8 cellular contexts compared by ENCODE assay signal in the genomic region with DNA sequence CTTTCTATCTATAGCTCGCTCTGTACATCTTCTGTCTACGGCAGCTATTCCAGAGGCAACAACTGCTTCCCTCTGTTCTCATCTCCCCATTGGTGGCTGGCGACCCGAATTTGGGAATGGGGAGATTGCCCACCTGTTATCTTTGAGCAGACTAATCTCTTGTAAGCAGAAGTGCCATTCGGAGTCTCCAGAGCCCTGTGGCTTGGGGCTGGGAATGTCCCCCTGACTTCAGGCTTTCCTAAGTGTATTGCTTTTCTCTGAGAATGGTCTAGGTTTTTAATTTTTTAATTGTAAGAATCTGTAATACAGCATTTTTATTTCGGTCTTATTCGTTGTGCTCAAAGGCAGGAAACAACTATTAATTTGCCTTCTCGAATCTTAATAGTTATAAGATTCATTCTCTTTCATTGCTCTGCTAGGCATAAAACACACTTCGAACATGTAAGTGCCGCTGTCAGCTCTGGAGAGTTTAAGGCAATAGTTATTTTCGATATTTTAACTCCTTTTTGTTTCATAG. TPM values are rescaled to one million over a fixed set of nuclear protein-coding genes. Genes with fewer than 3 reads are reported as not detected.
DNase-seq lines count a peak whose midpoint lies in the region; ATAC-seq and TF ChIP-seq lines count a peak whose summit lies in the region.

No MANE protein-coding gene starts in this region.

- CTCF ChIA-PET in CD8-positive, alpha-beta T cell (lab: Charles Lee): interaction anchor here (1.3 kb wide), 1 partner anchor 22 kb away, joined by 3 read pairs; no protein-coding TSS in a partner anchor

- no peak for ATAC-seq in CD8-positive, alpha-beta T cell
- ATAC-seq in GM21528 (IDR thresholded peaks at IDR 0.05; ENCODE audit: low FRiP score, unreplicated experiment) (peak; percentile 8), HG03439 (IDR thresholded peaks at IDR 0.05; ENCODE audit: unreplicated experiment) (no peak)

- H3K9me3 ChIP-seq in CD8-positive, alpha-beta T cell (ENCODE audit: low read length): no peaks in the 10 kb centered on the region
- H3K9me3 ChIP-seq in mononuclear cell (ENCODE audit: low read depth, low read length): no peaks in the 10 kb centered on the region

- no peaks in the 10 kb centered on the region for H3K27me3 ChIP-seq in CD8-positive, alpha-beta T cell (ENCODE audit: insufficient read depth, low read length)
- no peaks in the 10 kb centered on the region for H3K27me3 ChIP-seq in mononuclear cell (ENCODE audit: insufficient read depth, low read length)

- no peak for TF ChIP-seq CTCF in CD8-positive, alpha-beta T cell (IDR thresholded peaks at IDR 0.05)
- TF ChIP-seq CTCF in coronary artery (IDR thresholded peaks at IDR 0.05) (no peak), GM13977 (IDR thresholded peaks at IDR 0.05; ENCODE audit: extremely low read depth, insufficient read depth, missing control alignments) (no peak)

- H3K27ac Mint-ChIP-seq in CD8-positive, alpha-beta T cell: peak overlapping the region; percentile 94

- no peaks in the 10 kb centered on the region for H3K27me3 Mint-ChIP-seq in CD8-positive, alpha-beta T cell (ENCODE audit: low read depth)

- in situ Hi-C loops in GM13977 (cut with MboI; ENCODE audit: low pct_unique_long_range_greater_than_20kb, low sequenced_read_pairs, unreplicated experiment): no loop called here

- H3K4me3 Mint-ChIP-seq in CD8-positive, alpha-beta T cell: peak overlapping the region; percentile 95

- H3K4me1 Mint-ChIP-seq in CD8-positive, alpha-beta T cell (ENCODE audit: low read depth): peaks cover 42% of the 10 kb centered on the region

- POLR2A ChIA-PET in CD8-positive, alpha-beta T cell (lab: Charles Lee): interaction anchor here (1.1 to 1.7 kb wide), 4 partner anchors 9 to 119 kb away, joined by 3 to 6 read pairs (median 4); a partner anchor contains a TSS

- peaks cover 32% of the 10 kb centered on the region for H3K36me3 Mint-ChIP-seq in CD8-positive, alpha-beta T cell

- peak in 1 of 7 experiments; percentile 0 for DNase-seq in CD8-positive, alpha-beta T cell
- DNase-seq in NCI-H524 (lab: John Stamatoyannopoulos, UW) (peak; percentile 92 to 94), coronary artery (ENCODE audit: low spot score) (no peak), HCEC 1CT (no peak), GM13977 (ENCODE audit: low spot score) (no peak)

- peaks cover 14% of the 10 kb centered on the region for H3K4me1 ChIP-seq in CD8-positive, alpha-beta T cell (ENCODE audit: insufficient read depth, low read length)
- peaks cover 21% of the 10 kb centered on the region for H3K4me1 ChIP-seq in mononuclear cell (ENCODE audit: insufficient read depth, low read length)

- H3K9me3 Mint-ChIP-seq in CD8-positive, alpha-beta T cell: no peaks in the 10 kb centered on the region

- peak overlapping the region; percentile 96 for H3K4me3 ChIP-seq in CD8-positive, alpha-beta T cell (ENCODE audit: low read depth, low read length)
- H3K4me3 ChIP-seq in coronary artery (peak overlapping the region; percentile 85), mononuclear cell (ENCODE audit: low read length) (peak overlapping the region; percentile 67)

- intact Hi-C loops in CD8-positive, alpha-beta T cell (cut with DNase I, micrococcal nuclease): loop anchor here (2.0 to 10.0 kb wide), 8 partner anchors 118 to 502 kb away; a partner anchor contains a TSS

- no peaks in the 10 kb centered on the region for H3K36me3 ChIP-seq in CD8-positive, alpha-beta T cell (ENCODE audit: insufficient read depth, low read length)

- peak overlapping the region; percentile 70 for H3K27ac ChIP-seq in CD8-positive, alpha-beta T cell (ENCODE audit: low read depth, low read length)
- H3K27ac ChIP-seq in coronary artery: peak overlapping the region; percentile 88 to 92

RNA-seq across cellular contexts. Expression of a gene that starts 0.4 kb away (rescaled TPM):
- total RNA-seq in CD8-positive, alpha-beta T cell: 1 to 10 TPM; 7.6 to 8.4 TPM
- total RNA-seq in mononuclear cell: 6.1 TPM

Comparison
In these comparisons a context has a peak if more than half of its experiments do, and no peak if none do; other contexts are left out.
1. DNase-seq: peak in NCI-H524 (2 of 2); none in coronary artery (single experiment), HCEC 1CT (single experiment) and GM13977 (single experiment).
2. Peak in every context shown above with its lines, with median percentiles within 50 percentile points of each other: H3K4me3 ChIP-seq.